Comparison of ENCODE assay signal across 8 cellular contexts in the genomic region with DNA sequence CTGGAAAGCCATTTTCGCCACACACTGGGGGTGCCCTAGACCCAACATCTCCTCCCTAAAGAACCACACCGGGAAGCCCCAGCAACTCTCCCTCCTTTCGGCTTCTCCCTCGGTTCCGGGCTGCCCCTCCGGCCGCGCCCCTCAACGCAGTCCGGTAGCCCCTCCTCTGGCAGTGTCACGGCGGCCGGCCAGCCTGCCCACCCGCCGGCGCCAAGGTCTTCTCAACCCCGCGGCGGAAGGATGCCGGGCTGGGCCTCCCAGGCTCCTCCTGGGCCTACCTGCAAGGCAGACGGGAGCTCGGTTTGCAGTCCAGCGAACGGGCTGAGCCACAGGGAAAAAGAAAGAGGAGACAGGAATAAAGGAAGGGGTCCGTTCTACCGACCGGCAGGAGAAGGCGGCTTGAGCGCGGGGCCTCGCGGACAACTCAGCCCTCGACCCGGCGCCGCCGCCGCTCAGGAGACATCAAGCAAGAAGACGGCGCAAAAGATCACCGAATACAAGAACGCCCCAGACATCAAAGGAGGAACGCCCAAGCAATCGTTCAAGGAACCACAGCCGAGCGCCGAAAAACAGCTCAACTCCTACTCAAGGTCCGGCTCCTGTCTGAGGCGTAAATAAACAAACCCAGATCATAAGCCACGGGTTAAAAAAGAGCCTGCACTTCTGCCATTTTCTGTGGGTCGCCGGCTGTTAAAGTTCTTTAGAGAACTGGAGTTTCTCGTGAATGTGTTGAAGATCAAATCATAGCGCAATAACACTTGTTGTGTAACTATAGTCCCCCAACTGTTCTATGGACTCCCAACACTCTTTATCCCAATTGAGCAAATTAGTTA.
DNase-seq lines count a peak whose midpoint lies in the region; ATAC-seq lines count a peak whose summit lies in the region.

A gene with protein sequence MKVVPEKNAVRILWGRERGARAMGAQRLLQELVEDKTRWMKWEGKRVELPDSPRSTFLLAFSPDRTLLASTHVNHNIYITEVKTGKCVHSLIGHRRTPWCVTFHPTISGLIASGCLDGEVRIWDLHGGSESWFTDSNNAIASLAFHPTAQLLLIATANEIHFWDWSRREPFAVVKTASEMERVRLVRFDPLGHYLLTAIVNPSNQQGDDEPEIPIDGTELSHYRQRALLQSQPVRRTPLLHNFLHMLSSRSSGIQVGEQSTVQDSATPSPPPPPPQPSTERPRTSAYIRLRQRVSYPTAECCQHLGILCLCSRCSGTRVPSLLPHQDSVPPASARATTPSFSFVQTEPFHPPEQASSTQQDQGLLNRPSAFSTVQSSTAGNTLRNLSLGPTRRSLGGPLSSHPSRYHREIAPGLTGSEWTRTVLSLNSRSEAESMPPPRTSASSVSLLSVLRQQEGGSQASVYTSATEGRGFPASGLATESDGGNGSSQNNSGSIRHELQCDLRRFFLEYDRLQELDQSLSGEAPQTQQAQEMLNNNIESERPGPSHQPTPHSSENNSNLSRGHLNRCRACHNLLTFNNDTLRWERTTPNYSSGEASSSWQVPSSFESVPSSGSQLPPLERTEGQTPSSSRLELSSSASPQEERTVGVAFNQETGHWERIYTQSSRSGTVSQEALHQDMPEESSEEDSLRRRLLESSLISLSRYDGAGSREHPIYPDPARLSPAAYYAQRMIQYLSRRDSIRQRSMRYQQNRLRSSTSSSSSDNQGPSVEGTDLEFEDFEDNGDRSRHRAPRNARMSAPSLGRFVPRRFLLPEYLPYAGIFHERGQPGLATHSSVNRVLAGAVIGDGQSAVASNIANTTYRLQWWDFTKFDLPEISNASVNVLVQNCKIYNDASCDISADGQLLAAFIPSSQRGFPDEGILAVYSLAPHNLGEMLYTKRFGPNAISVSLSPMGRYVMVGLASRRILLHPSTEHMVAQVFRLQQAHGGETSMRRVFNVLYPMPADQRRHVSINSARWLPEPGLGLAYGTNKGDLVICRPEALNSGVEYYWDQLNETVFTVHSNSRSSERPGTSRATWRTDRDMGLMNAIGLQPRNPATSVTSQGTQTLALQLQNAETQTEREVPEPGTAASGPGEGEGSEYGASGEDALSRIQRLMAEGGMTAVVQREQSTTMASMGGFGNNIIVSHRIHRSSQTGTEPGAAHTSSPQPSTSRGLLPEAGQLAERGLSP (N-terminal part only) (minus strand): TSS at position 474 of the 833 bp plus-strand sequence. CDS start 45,643 bp downstream, outside the sequence.

- DNase-seq in AG08395 (ENCODE audit: low spot score) (peak; percentile 84), NCI-H226 (peak; percentile 87), iris pigment epithelial cell (ENCODE audit: low read depth) (peak; percentile 96)
- peak; percentile 48 to 76 (median 57) for DNase-seq in activated CD4-positive, CD25-positive, alpha-beta regulatory T cell (lab: John Stamatoyannopoulos, UW)
- peak; percentile 79 for DNase-seq in central memory CD4-positive, alpha-beta T cell
- DNase-seq in stimulated activated CD4-positive, alpha-beta T cell treated with anti-CD3 and anti-CD28 coated beads, Interleukin-12 subunit alpha, Interleukin-12 subunit beta, amount 100 ng/mL, for 24 hours (ENCODE audit: low read depth in 2 of 2), result peak; percentile 64 to 85

- ATAC-seq in GM18909 (IDR thresholded peaks at IDR 0.05; ENCODE audit: poor library complexity, unreplicated experiment) (peak; percentile 86), HG03159 (IDR thresholded peaks at IDR 0.05; ENCODE audit: unreplicated experiment) (peak; percentile 78)

Comparison
In these comparisons a context has a peak if more than half of its experiments do, and no peak if none do; other contexts are left out.
1. Peak in every context shown above with its lines: DNase-seq and ATAC-seq.